In the genomic region with DNA sequence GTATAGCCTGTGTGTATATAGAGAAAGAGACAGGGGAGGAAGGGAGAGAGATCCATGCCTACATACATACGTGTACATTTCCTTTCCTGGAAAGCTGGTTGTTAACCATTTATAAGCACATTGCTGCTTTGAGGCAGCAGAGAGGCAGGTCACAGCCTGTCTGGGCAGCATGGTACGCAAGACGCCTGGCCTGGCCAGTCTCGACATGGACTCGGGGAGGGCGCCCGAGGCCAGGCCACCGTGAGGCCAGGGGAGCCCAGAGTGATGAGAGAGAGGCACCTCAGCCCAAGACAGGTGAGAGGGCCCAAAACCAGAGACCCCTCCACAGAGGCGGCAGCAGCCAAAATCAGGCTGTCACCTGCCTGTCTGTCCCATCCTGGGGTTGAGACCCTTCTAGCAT, we compare ENCODE assay signal across 35 cellular contexts. TPM values are rescaled to one million over a fixed set of nuclear protein-coding genes. Genes with fewer than 3 reads are reported as not detected.
"Had no signal": no experiment of that assay in that cellular context is flagged by ENCODE, and none has a peak within 500 bp of the region (broad histone marks: within the 10 kb centered on the region; RNA-seq: fewer than 3 reads in every experiment).

No MANE protein-coding gene starts in this region.

- H3K27ac Mint-ChIP-seq: activated CD4-positive, alpha-beta memory T cell treated with anti-CD3 and anti-CD28 coated beads for 36 hours; activated CD4-positive, alpha-beta T cell treated with anti-CD3 and anti-CD28 coated beads, Interleukin-2, amount 10 ng/mL, durations not matched to agents 7 days and 5 days; activated naive CD4-positive, alpha-beta T cell treated with anti-CD3 and anti-CD28 coated beads for 36 hours; activated naive CD8-positive, alpha-beta T cell; activated T-helper 17 cell treated with anti-CD3 and anti-CD28 coated beads, Interleukin-2, amount 50 U/mL, for 72 hours; IgD-negative memory B cell had no signal

- H3K36me3 Mint-ChIP-seq: activated CD4-positive, alpha-beta memory T cell treated with anti-CD3 and anti-CD28 coated beads for 36 hours; activated naive CD8-positive, alpha-beta T cell; brain; IgD-negative memory B cell had no signal

- H3K4me3 ChIP-seq: Peyer's patch had no signal

- DNase-seq: activated CD4-positive, alpha-beta memory T cell treated with anti-CD3 and anti-CD28 coated beads for 36 hours; activated CD4-positive, alpha-beta T cell treated with anti-CD3 and anti-CD28 coated beads, Interleukin-2, amount 10 ng/mL, durations not matched to agents 7 days and 5 days; activated CD4-positive, CD25-positive, alpha-beta regulatory T cell; activated gamma-delta T cell; activated naive CD4-positive, alpha-beta T cell treated with anti-CD3 and anti-CD28 coated beads for 36 hours; activated T-cell treated with anti-CD3 and anti-CD28 coated beads for 4 hours; activated T-cell treated with anti-CD3 and anti-CD28 coated beads, Interleukin-2, amount 50 U/mL, for 48 hours; amygdala; cerebellar nuclear complex; KG1; MV-4-11; NCI-H1092 treated with DMSO at 0.1 percent for 48 hours; NCI-H1417 treated with DMSO at 0.1 percent for 48 hours; NCI-H1694; NCI-H2029 treated with DMSO at 0.1 percent for 48 hours; NCI-H2227 treated with DMSO at 0.1 percent for 48 hours; NCI-H446 treated with DMSO at 0.1 percent for 48 hours; NCI-H524 treated with DMSO at 0.1 percent for 48 hours; NCI-H748 treated with DMSO at 0.1 percent for 48 hours; Peyer's patch; SIG-M5; SK-N-SH; T-helper 1 cell had no signal

- H3K9me3 Mint-ChIP-seq: activated CD4-positive, alpha-beta memory T cell treated with anti-CD3 and anti-CD28 coated beads for 36 hours; activated CD4-positive, alpha-beta T cell treated with anti-CD3 and anti-CD28 coated beads, Interleukin-2, amount 10 ng/mL, durations not matched to agents 7 days and 5 days; activated naive CD4-positive, alpha-beta T cell treated with anti-CD3 and anti-CD28 coated beads for 36 hours; activated T-helper 17 cell treated with anti-CD3 and anti-CD28 coated beads, Interleukin-2, amount 50 U/mL, for 72 hours had no signal

- H3K27ac ChIP-seq: Peyer's patch, VCaP had no signal

- H3K27me3 Mint-ChIP-seq: activated naive CD8-positive, alpha-beta T cell; brain; IgD-negative memory B cell had no signal

- H3K4me2 ChIP-seq: SK-N-SH had no signal

- ATAC-seq: activated T-helper 17 cell treated with anti-CD3 and anti-CD28 coated beads, Interleukin-2, amount 50 U/mL, for 72 hours had no signal

- H3K27me3 ChIP-seq: Peyer's patch had no signal

- H3K4me1 ChIP-seq: Peyer's patch had no signal

- H3K36me3 ChIP-seq: Peyer's patch had no signal

- H3K4me3 Mint-ChIP-seq: activated CD4-positive, alpha-beta memory T cell treated with anti-CD3 and anti-CD28 coated beads for 36 hours; activated CD4-positive, alpha-beta T cell treated with anti-CD3 and anti-CD28 coated beads, Interleukin-2, amount 10 ng/mL, durations not matched to agents 7 days and 5 days; activated naive CD4-positive, alpha-beta T cell treated with anti-CD3 and anti-CD28 coated beads for 36 hours; activated naive CD8-positive, alpha-beta T cell; activated T-helper 17 cell treated with anti-CD3 and anti-CD28 coated beads, Interleukin-2, amount 50 U/mL, for 72 hours; brain; IgD-negative memory B cell had no signal

- H3K9ac ChIP-seq: SK-N-SH had no signal

- H3K9me3 ChIP-seq: Peyer's patch, SK-N-SH had no signal

- H3K4me1 Mint-ChIP-seq: activated CD4-positive, alpha-beta T cell treated with anti-CD3 and anti-CD28 coated beads, Interleukin-2, amount 10 ng/mL, durations not matched to agents 7 days and 5 days; activated T-helper 17 cell treated with anti-CD3 and anti-CD28 coated beads, Interleukin-2, amount 50 U/mL, for 72 hours; brain had no signal

RNA-seq across cellular contexts. Expression of gene ZFP92, which starts 30.7 kb away (rescaled TPM):
- total RNA-seq: LHCN-M2, M059J had no signal

RNA-seq across cellular contexts. Expression of gene PNMA6E, which starts 40.8 kb away (rescaled TPM):
- total RNA-seq: activated CD4-positive, alpha-beta memory T cell treated with anti-CD3 and anti-CD28 coated beads for 36 hours; activated CD4-positive, alpha-beta T cell treated with anti-CD3 and anti-CD28 coated beads, Interleukin-2, amount 10 ng/mL, durations not matched to agents 7 days and 5 days; activated CD8-positive, alpha-beta memory T cell treated with anti-CD3 and anti-CD28 coated beads for 36 hours; activated naive CD4-positive, alpha-beta T cell treated with anti-CD3 and anti-CD28 coated beads for 36 hours; activated T-helper 17 cell treated with anti-CD3 and anti-CD28 coated beads, Interleukin-2, amount 50 U/mL, for 72 hours; astrocyte; cardiac septum; LHCN-M2; M059J; OCI-LY7; Peyer's patch; T-helper 2 cell treated with Interferon-gamma antibody and Interleukin-4, amounts not matched to agents 100 ng/mL and 5 ng/mL, for 36 hours had no signal
- polyA plus RNA-seq: IgD-negative memory B cell, SK-N-SH had no signal

RNA-seq across cellular contexts. Expression of gene BGN, which starts 52.8 kb away (rescaled TPM):
- total RNA-seq: activated CD4-positive, alpha-beta memory T cell treated with anti-CD3 and anti-CD28 coated beads for 36 hours; activated CD4-positive, alpha-beta T cell treated with anti-CD3 and anti-CD28 coated beads, Interleukin-2, amount 10 ng/mL, durations not matched to agents 7 days and 5 days; activated CD8-positive, alpha-beta memory T cell treated with anti-CD3 and anti-CD28 coated beads for 36 hours; activated naive CD4-positive, alpha-beta T cell treated with anti-CD3 and anti-CD28 coated beads for 36 hours; activated T-helper 17 cell treated with anti-CD3 and anti-CD28 coated beads, Interleukin-2, amount 50 U/mL, for 72 hours; LHCN-M2; OCI-LY7; T-helper 2 cell treated with Interferon-gamma antibody and Interleukin-4, amounts not matched to agents 100 ng/mL and 5 ng/mL, for 36 hours had no signal
- polyA plus RNA-seq: IgD-negative memory B cell had no signal
